Comparison of ENCODE assay signal across 8 cellular contexts in genomic region chr7:95199779-95200558, GRCh38.
DNase-seq lines count a peak whose midpoint lies in the region; ATAC-seq and TF ChIP-seq lines count a peak whose summit lies in the region.

No MANE protein-coding gene starts in this region.

- DNase-seq in Caco-2 = peak in 1 of 2 experiments; percentile 48
- no peak for DNase-seq in HFF-Myc (ENCODE audit: extremely low read depth, low read depth)
- DNase-seq in NCI-H460 (ENCODE audit: extremely low read depth, low read depth) = peak; percentile 7
- peak; percentile 78 to 80 for DNase-seq in cardiac fibroblast (ENCODE audit: low read depth in 2 of 2)
- peak in 1 of 2 donors; percentile 18 for DNase-seq in left colon
- DNase-seq in aorta = peak in 1 of 2 donors; percentile 48
- no peak for DNase-seq in stimulated activated naive CD4-positive, alpha-beta T cell treated with Interleukin-2 at 50 U/mL for 16 hours (lab: John Stamatoyannopoulos, UW)
- no peak for DNase-seq in activated effector memory CD4-positive, alpha-beta T cell treated with anti-CD3 and anti-CD28 coated beads, Interleukin-2, amount 50 U/mL, for 16 hours

- no peaks in the 10 kb centered on the region for H3K27me3 ChIP-seq in Caco-2 (replicated peaks; ENCODE audit: control insufficient read depth, insufficient read depth, low read length)
- no peaks in the 10 kb centered on the region for H3K27me3 ChIP-seq in aorta (ENCODE audit: control insufficient read depth in 1 of 2, insufficient read depth in 2 of 2, low read length in 1 of 2)

- H3K27me3 Mint-ChIP-seq in Caco-2 (ENCODE audit: insufficient read depth, unreplicated experiment) = no peaks in the 10 kb centered on the region

- no peaks in the 10 kb centered on the region for H3K36me3 Mint-ChIP-seq in Caco-2 (ENCODE audit: insufficient read depth, unreplicated experiment)

- no peaks in the 10 kb centered on the region for H3K4me1 ChIP-seq in Caco-2
- H3K4me1 ChIP-seq in aorta (ENCODE audit: control insufficient read depth in 1 of 2, insufficient read depth in 2 of 2, low read length in 2 of 2) = no peaks in the 10 kb centered on the region

- WGBS in aorta, 2 donors = 43 to 49% methylated on average over 3 of the region's 3 CpGs

- no peaks in the 10 kb centered on the region for H3K9me3 ChIP-seq in Caco-2
- no peaks in the 10 kb centered on the region for H3K9me3 ChIP-seq in aorta (ENCODE audit: control insufficient read depth, low read length)

- no TSS peak for BruUV-seq in Caco-2 (replicated peaks; lab: Mats Ljungman, UMichigan)

- H3K9me3 Mint-ChIP-seq in Caco-2 (ENCODE audit: unreplicated experiment) = no peaks in the 10 kb centered on the region

- POLR2A ChIA-PET in Caco-2 (lab: Charles Lee) = no interaction called here

- no peaks in the 10 kb centered on the region for H3K36me3 ChIP-seq in Caco-2 (ENCODE audit: control insufficient read depth, insufficient read depth, low read length)
- no peaks in the 10 kb centered on the region for H3K36me3 ChIP-seq in aorta (ENCODE audit: control insufficient read depth in 1 of 2, insufficient read depth in 2 of 2, low read length in 1 of 2)

- peak; percentile 63 to 88 for TF ChIP-seq CTCF in Caco-2 (IDR thresholded peaks at IDR 0.05; ENCODE audit: insufficient read depth in 1 of 2, low read depth in 1 of 2, low read length in 1 of 2, severe bottlenecking in 1 of 2, unreplicated experiment in 1 of 2)
- TF ChIP-seq CTCF in HFF-Myc (IDR thresholded peaks at IDR 0.05; ENCODE audit: low read depth, low read length, missing control alignments) = peak; percentile 68
- peak; percentile 82 for TF ChIP-seq CTCF in cardiac fibroblast (IDR thresholded peaks at IDR 0.05; ENCODE audit: low read depth, low read length)

- H3K4me3 Mint-ChIP-seq in Caco-2 (ENCODE audit: unreplicated experiment) = no peak overlapping the region

- H3K27ac ChIP-seq in aorta (ENCODE audit: low read depth in 1 of 2, low read length in 2 of 2) = no peak overlapping the region

- H3K27ac Mint-ChIP-seq in Caco-2 (ENCODE audit: unreplicated experiment) = no peak overlapping the region

- CTCF ChIA-PET in Caco-2 (lab: Charles Lee) = interaction anchor here (0.8 to 1.1 kb wide), 3 partner anchors 47 to 751 kb away, joined by 3 to 4 read pairs (median 4); no protein-coding TSS in a partner anchor

- ATAC-seq in left colon (peak; percentile 82), aorta (ENCODE audit: low FRiP score) (peak; percentile 80)

- intact Hi-C loops in Caco-2 (cut with micrococcal nuclease; ENCODE audit: unreplicated experiment) (loop anchor here (1.0 to 5.0 kb wide), 4 partner anchors 278 to 753 kb away; partner anchors contain the start of genes PPP1R9A and SGCE), left colon (cut with DNase I, micrococcal nuclease) (no loop called here), aorta (cut with DNase I) (no loop called here)

- H3K4me3 ChIP-seq in Caco-2 (ENCODE audit: low read depth, low read length) (no peak overlapping the region), HFF-Myc (replicated peaks; ENCODE audit: low read depth, low read length) (no peak overlapping the region), cardiac fibroblast (replicated peaks in 1 of 2; ENCODE audit: low read depth in 2 of 2, low read length in 2 of 2) (no peak overlapping the region), aorta (ENCODE audit: low read length in 2 of 2) (no peak overlapping the region)

- no peaks in the 10 kb centered on the region for H3K4me1 Mint-ChIP-seq in Caco-2 (ENCODE audit: low read depth, unreplicated experiment)

Comparison
In these comparisons a context has a peak if more than half of its experiments do, and no peak if none do; other contexts are left out.
1. DNase-seq: peak in NCI-H460 (single experiment) and cardiac fibroblast (2 of 2); none in HFF-Myc (single experiment), stimulated activated naive CD4-positive, alpha-beta T cell treated with Interleukin-2 at 50 U/mL for 16 hours (single experiment) and activated effector memory CD4-positive, alpha-beta T cell treated with anti-CD3 and anti-CD28 coated beads, Interleukin-2, amount 50 U/mL, for 16 hours (single experiment).
2. Peak in every context shown above with its lines, with median percentiles within 50 percentile points of each other: CTCF ChIP-seq.